In genomic region chr20:4469910-4470309, GRCh38 we compare ENCODE assay signal across 14 cellular contexts.
"Had no signal": no experiment of that assay in that cellular context is flagged by ENCODE, and none has a peak within 500 bp of the region (broad histone marks: within the 10 kb centered on the region; RNA-seq: fewer than 3 reads in every experiment).

No MANE protein-coding gene starts in this region.

- H3K27ac ChIP-seq: breast epithelium, psoas muscle had no signal

- ATAC-seq: activated naive CD4-positive, alpha-beta T cell treated with anti-CD3 and anti-CD28 coated beads, Interleukin-2, amount 50 U/mL, for 72 hours; activated T-cell treated with anti-CD3 and anti-CD28 coated beads, Interleukin-2, amount 50 U/mL, for 4 hours; left lobe of liver; psoas muscle had no signal

- H3K4me3 ChIP-seq: breast epithelium, psoas muscle, thoracic aorta had no signal

- H3K27me3 ChIP-seq: breast epithelium had no signal

- DNase-seq: activated CD4-positive, CD25-positive, alpha-beta regulatory T cell; activated effector memory CD4-positive, alpha-beta T cell treated with anti-CD3 and anti-CD28 coated beads, Interleukin-2, amount 50 U/mL, for 16 hours; activated T-cell treated with anti-CD3 and anti-CD28 coated beads, Interleukin-2, amount 50 U/mL, for 4 hours; dermis blood vessel endothelial cell; endodermal cell; erythroblast; glutamatergic neuron; nephron progenitor cell; psoas muscle; stimulated activated CD4-positive, alpha-beta T cell treated with anti-CD3 and anti-CD28 coated beads, Interleukin-2, amount 100 ng/mL, for 48 hours had no signal

- H3K4me1 ChIP-seq: breast epithelium, psoas muscle had no signal

- H3K36me3 ChIP-seq: breast epithelium, thoracic aorta had no signal

- H3K9me3 ChIP-seq: breast epithelium, psoas muscle, thoracic aorta had no signal
